Comparison of ENCODE assay signal across 1 cellular context in the genomic region with DNA sequence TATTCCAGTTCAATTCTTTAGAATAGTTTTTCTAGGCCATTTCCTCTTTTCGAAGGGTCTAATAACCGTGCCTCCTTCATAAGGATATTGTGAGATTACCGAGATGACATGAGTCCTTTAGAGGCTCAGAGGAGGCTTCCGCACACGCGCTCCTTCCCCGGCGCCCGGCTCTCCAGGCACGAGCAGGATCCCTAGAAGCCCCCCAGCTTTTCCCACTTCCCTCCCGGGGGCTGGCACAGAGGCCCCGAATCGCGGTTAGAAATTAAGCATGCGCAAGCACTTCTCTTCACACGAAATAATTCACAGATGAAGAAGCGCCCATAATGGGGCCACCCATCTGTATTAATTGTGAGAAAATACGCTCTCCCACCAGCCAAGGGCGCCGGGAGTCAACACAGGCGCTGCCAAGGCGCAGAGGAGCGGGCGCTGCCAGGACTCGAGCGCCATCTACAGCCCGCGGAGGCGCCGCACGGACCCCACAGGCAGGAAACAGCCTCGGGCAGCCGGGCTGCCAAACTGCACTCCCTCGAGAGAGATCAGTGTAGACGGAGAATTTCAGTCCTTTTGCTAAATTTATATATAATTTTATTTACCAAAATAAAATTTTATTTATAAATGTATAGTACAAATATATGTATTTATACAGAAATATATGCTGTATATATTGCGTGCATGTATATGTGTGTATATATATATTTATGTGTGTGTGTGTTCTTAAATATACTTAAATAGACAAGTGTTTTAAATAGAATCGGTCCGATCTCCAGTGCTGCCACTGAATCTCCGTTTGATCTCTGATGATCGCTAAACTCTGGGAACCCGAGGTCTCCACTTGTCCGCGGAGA.
A peak's percentile ranks its signal among the peaks of the same experiment; 100 is the strongest.
TF ChIP-seq lines count a peak whose summit lies in the region.

No MANE protein-coding gene starts in this region.

TF ChIP-seq in HepG2, 621 proteins besides CTCF, POLR2A, EP300 and RAD21 (continued from another document):
- TF ChIP-seq, protein P1, sequence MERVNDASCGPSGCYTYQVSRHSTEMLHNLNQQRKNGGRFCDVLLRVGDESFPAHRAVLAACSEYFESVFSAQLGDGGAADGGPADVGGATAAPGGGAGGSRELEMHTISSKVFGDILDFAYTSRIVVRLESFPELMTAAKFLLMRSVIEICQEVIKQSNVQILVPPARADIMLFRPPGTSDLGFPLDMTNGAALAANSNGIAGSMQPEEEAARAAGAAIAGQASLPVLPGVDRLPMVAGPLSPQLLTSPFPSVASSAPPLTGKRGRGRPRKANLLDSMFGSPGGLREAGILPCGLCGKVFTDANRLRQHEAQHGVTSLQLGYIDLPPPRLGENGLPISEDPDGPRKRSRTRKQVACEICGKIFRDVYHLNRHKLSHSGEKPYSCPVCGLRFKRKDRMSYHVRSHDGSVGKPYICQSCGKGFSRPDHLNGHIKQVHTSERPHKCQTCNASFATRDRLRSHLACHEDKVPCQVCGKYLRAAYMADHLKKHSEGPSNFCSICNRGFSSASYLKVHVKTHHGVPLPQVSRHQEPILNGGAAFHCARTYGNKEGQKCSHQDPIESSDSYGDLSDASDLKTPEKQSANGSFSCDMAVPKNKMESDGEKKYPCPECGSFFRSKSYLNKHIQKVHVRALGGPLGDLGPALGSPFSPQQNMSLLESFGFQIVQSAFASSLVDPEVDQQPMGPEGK (CRISPR knock-in tag; IDR thresholded peaks at IDR 0.05), result no peak
- TF ChIP-seq ZNF709 (CRISPR knock-in tag; IDR thresholded peaks at IDR 0.05), result no peak
- peak; percentile 39 for TF ChIP-seq YY1 (IDR thresholded peaks at IDR 0.05; ENCODE audit: insufficient read depth, insufficient replicate concordance, low read depth, low read length)
- TF ChIP-seq, protein P2, sequence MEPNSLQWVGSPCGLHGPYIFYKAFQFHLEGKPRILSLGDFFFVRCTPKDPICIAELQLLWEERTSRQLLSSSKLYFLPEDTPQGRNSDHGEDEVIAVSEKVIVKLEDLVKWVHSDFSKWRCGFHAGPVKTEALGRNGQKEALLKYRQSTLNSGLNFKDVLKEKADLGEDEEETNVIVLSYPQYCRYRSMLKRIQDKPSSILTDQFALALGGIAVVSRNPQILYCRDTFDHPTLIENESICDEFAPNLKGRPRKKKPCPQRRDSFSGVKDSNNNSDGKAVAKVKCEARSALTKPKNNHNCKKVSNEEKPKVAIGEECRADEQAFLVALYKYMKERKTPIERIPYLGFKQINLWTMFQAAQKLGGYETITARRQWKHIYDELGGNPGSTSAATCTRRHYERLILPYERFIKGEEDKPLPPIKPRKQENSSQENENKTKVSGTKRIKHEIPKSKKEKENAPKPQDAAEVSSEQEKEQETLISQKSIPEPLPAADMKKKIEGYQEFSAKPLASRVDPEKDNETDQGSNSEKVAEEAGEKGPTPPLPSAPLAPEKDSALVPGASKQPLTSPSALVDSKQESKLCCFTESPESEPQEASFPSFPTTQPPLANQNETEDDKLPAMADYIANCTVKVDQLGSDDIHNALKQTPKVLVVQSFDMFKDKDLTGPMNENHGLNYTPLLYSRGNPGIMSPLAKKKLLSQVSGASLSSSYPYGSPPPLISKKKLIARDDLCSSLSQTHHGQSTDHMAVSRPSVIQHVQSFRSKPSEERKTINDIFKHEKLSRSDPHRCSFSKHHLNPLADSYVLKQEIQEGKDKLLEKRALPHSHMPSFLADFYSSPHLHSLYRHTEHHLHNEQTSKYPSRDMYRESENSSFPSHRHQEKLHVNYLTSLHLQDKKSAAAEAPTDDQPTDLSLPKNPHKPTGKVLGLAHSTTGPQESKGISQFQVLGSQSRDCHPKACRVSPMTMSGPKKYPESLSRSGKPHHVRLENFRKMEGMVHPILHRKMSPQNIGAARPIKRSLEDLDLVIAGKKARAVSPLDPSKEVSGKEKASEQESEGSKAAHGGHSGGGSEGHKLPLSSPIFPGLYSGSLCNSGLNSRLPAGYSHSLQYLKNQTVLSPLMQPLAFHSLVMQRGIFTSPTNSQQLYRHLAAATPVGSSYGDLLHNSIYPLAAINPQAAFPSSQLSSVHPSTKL (CRISPR knock-in tag; IDR thresholded peaks at IDR 0.05), result no peak
- no peak for TF ChIP-seq SNAPC2 (CRISPR knock-in tag; IDR thresholded peaks at IDR 0.05)
- TF ChIP-seq ZNF879 (CRISPR knock-in tag; IDR thresholded peaks at IDR 0.05), result no peak
